ENCODE assay signal across 18 cellular contexts in genomic region chr12:69508581-69508980, GRCh38. TPM values are rescaled to one million over a fixed set of nuclear protein-coding genes. Genes with fewer than 3 reads are reported as not detected.
DNase-seq lines count a peak whose midpoint lies in the region; ATAC-seq and TF ChIP-seq lines count a peak whose summit lies in the region.
"Had no signal": no experiment of that assay in that cellular context is flagged by ENCODE, and none has a peak within 500 bp of the region (broad histone marks: within the 10 kb centered on the region; RNA-seq: fewer than 3 reads in every experiment).

No MANE protein-coding gene starts in this region.

- DNase-seq in stimulated activated naive CD8-positive, alpha-beta T cell treated with anti-CD3 and anti-CD28 coated beads, Interleukin-15, amount 100 ng/mL, for 72 hours, result no peak
- DNase-seq in SJSA1 (ENCODE audit: low read depth in 1 of 2, low spot score in 2 of 2) (no peak), memory B cell (ENCODE audit: low spot score in 2 of 2) (no peak), DMS53 treated with DMSO at 0.1 percent for 48 hours (lab: John Stamatoyannopoulos, UW; ENCODE audit: unreplicated experiment) (no peak), activated T-cell treated with anti-CD3 and anti-CD28 coated beads for 4 hours (no peak), brain microvascular endothelial cell (no peak)
- DNase-seq: COR-L47, DMS153, GOT3, NCI-H1417 treated with DMSO at 0.1 percent for 48 hours, NCI-H2029, NCI-H510A treated with DMSO at 0.1 percent for 48 hours, Peyer's patch, SIG-M5 had no signal

- H3K27ac ChIP-seq in SJSA1, result peak overlapping the region; percentile 47
- no peak overlapping the region for H3K27ac ChIP-seq in brain microvascular endothelial cell
- H3K27ac ChIP-seq: A549, Peyer's patch had no signal

- H3K4me1 Mint-ChIP-seq in stimulated activated naive CD8-positive, alpha-beta T cell treated with anti-CD3 and anti-CD28 coated beads, Interleukin-15, Interleukin-2, amounts not matched to agents 100 ng/mL and 50 ng/mL, for 24 hours (ENCODE audit: low read depth), result peaks cover 43% of the 10 kb centered on the region
- H3K4me1 Mint-ChIP-seq in stimulated activated naive CD8-positive, alpha-beta T cell treated with anti-CD3 and anti-CD28 coated beads, Interleukin-15, amount 100 ng/mL, for 72 hours, result peaks cover 50% of the 10 kb centered on the region
- H3K4me1 Mint-ChIP-seq in memory B cell, result peaks cover 32% of the 10 kb centered on the region

- peaks cover 65% of the 10 kb centered on the region for H3K4me1 ChIP-seq in SJSA1 (replicated peaks)
- H3K4me1 ChIP-seq: Peyer's patch had no signal

- TF ChIP-seq CTCF in brain microvascular endothelial cell (IDR thresholded peaks at IDR 0.05; ENCODE audit: low read depth, low read length, missing control alignments), result no peak

- H3K27me3 Mint-ChIP-seq in stimulated activated naive CD8-positive, alpha-beta T cell treated with anti-CD3 and anti-CD28 coated beads, Interleukin-15, Interleukin-2, amounts not matched to agents 100 ng/mL and 50 ng/mL, for 24 hours, result no peaks in the 10 kb centered on the region
- no peaks in the 10 kb centered on the region for H3K27me3 Mint-ChIP-seq in stimulated activated naive CD8-positive, alpha-beta T cell treated with anti-CD3 and anti-CD28 coated beads, Interleukin-15, amount 100 ng/mL, for 72 hours
- H3K27me3 Mint-ChIP-seq in memory B cell, result no peaks in the 10 kb centered on the region

- H3K36me3 ChIP-seq in SJSA1 (peaks cover 9% of the 10 kb centered on the region; the same call in 1 of the 2 replicates), brain microvascular endothelial cell (replicated peaks) (no peaks in the 10 kb centered on the region)
- H3K36me3 ChIP-seq: Peyer's patch had no signal

- ATAC-seq in stimulated activated naive CD8-positive, alpha-beta T cell treated with anti-CD3 and anti-CD28 coated beads, Interleukin-15, amount 100 ng/mL, for 72 hours, result no peak
- ATAC-seq in memory B cell (ENCODE audit: low read depth) (peak; percentile 42), GM18517 (IDR thresholded peaks at IDR 0.05; ENCODE audit: unreplicated experiment) (no peak)

- in situ Hi-C loops in brain microvascular endothelial cell (cut with HindIII; ENCODE audit: low pct_ligation_motif_present, low sequenced_read_pairs), result no loop called here

- H3K36me3 Mint-ChIP-seq in stimulated activated naive CD8-positive, alpha-beta T cell treated with anti-CD3 and anti-CD28 coated beads, Interleukin-15, Interleukin-2, amounts not matched to agents 100 ng/mL and 50 ng/mL, for 24 hours (ENCODE audit: low read depth), result peaks cover 1% of the 10 kb centered on the region
- peaks cover 2% of the 10 kb centered on the region for H3K36me3 Mint-ChIP-seq in memory B cell

- no peaks in the 10 kb centered on the region for H3K27me3 ChIP-seq in SJSA1 (replicated peaks)
- H3K27me3 ChIP-seq in brain microvascular endothelial cell (replicated peaks), result no peaks in the 10 kb centered on the region
- H3K27me3 ChIP-seq: Peyer's patch had no signal

- peak overlapping the region; percentile 58 for H3K27ac Mint-ChIP-seq in stimulated activated naive CD8-positive, alpha-beta T cell treated with anti-CD3 and anti-CD28 coated beads, Interleukin-15, Interleukin-2, amounts not matched to agents 100 ng/mL and 50 ng/mL, for 24 hours
- H3K27ac Mint-ChIP-seq in stimulated activated naive CD8-positive, alpha-beta T cell treated with anti-CD3 and anti-CD28 coated beads, Interleukin-15, amount 100 ng/mL, for 72 hours, result peak overlapping the region in 1 of 2 donors; percentile 85
- no peak overlapping the region for H3K27ac Mint-ChIP-seq in memory B cell

- H3K9me3 Mint-ChIP-seq in stimulated activated naive CD8-positive, alpha-beta T cell treated with anti-CD3 and anti-CD28 coated beads, Interleukin-15, Interleukin-2, amounts not matched to agents 100 ng/mL and 50 ng/mL, for 24 hours, result no peaks in the 10 kb centered on the region
- no peaks in the 10 kb centered on the region for H3K9me3 Mint-ChIP-seq in stimulated activated naive CD8-positive, alpha-beta T cell treated with anti-CD3 and anti-CD28 coated beads, Interleukin-15, amount 100 ng/mL, for 72 hours
- no peaks in the 10 kb centered on the region for H3K9me3 Mint-ChIP-seq in memory B cell
- H3K9me3 Mint-ChIP-seq: CD14-positive monocyte had no signal

- no peaks in the 10 kb centered on the region for H3K9me3 ChIP-seq in SJSA1 (replicated peaks)
- H3K9me3 ChIP-seq: A549, Peyer's patch had no signal

- H3K4me3 ChIP-seq in SJSA1, result no peak overlapping the region
- H3K4me3 ChIP-seq in brain microvascular endothelial cell (ENCODE audit: low read depth, low read length), result no peak overlapping the region
- H3K4me3 ChIP-seq: A549, Peyer's patch had no signal

- H3K4me3 Mint-ChIP-seq in stimulated activated naive CD8-positive, alpha-beta T cell treated with anti-CD3 and anti-CD28 coated beads, Interleukin-15, Interleukin-2, amounts not matched to agents 100 ng/mL and 50 ng/mL, for 24 hours, result no peak overlapping the region
- H3K4me3 Mint-ChIP-seq in stimulated activated naive CD8-positive, alpha-beta T cell treated with anti-CD3 and anti-CD28 coated beads, Interleukin-15, amount 100 ng/mL, for 72 hours, result no peak overlapping the region
- H3K4me3 Mint-ChIP-seq in memory B cell, result no peak overlapping the region
- H3K4me3 Mint-ChIP-seq: CD14-positive monocyte had no signal

RNA-seq across cellular contexts. Expression of gene FRS2, which starts 38.4 kb away (rescaled TPM):
- 41.3 and 87.5 TPM in 2 replicates for total RNA-seq in SJSA1 (2014; rRNA removed; shearing (Covaris generic))
